1 cellular context compared by ENCODE assay signal in the genomic region with DNA sequence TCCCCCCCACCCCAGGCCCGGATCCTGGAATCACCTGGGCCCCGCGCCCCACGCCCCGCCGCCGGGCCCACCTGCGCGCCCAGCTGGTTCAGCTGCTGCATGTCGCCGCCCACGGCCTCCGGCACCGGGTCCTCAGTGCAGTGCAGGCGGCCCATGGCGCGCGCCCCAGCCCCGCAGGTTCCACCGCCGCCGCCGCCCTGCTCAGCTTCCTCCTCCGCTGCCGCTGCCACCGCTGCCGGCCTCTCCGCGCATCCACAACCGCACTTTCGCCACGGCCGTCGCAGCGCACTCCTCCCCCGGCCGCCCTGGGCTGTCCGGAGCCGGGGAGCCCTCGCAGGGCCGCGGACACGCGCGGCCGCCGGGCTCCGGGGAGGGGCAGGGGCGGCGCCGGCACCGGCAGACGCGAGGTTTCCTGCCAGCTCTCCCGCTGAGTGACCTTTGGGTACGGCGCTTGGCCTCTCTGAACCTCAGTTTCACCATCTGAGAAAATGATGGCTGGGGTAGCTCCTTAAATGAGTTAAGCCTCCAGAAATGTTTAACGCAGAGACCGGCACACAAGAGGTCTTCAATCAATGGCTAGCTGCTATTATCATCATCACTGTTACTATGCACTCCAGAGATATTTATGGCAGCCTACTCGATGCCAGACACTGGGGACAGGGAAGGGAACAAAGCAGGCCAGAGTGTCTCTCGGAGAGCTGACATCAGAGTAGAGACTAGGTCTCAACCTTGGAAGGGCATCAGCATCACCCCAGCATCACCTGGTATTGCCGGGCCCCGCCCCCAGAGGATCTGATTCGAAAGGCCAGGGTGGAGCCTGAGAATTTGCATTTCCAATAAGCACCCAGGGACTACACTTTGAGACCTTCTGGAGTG.
TF ChIP-seq lines count a peak whose summit lies in the region.

A gene (minus strand): TSS at position 231 of the 876 bp plus-strand sequence. CDS start 76 bp downstream, at position 155.

TF ChIP-seq in K562, 482 proteins besides CTCF, POLR2A, EP300 and RAD21 (continued from another document and continues in another):
- TF ChIP-seq, protein P1, sequence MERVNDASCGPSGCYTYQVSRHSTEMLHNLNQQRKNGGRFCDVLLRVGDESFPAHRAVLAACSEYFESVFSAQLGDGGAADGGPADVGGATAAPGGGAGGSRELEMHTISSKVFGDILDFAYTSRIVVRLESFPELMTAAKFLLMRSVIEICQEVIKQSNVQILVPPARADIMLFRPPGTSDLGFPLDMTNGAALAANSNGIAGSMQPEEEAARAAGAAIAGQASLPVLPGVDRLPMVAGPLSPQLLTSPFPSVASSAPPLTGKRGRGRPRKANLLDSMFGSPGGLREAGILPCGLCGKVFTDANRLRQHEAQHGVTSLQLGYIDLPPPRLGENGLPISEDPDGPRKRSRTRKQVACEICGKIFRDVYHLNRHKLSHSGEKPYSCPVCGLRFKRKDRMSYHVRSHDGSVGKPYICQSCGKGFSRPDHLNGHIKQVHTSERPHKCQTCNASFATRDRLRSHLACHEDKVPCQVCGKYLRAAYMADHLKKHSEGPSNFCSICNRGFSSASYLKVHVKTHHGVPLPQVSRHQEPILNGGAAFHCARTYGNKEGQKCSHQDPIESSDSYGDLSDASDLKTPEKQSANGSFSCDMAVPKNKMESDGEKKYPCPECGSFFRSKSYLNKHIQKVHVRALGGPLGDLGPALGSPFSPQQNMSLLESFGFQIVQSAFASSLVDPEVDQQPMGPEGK (CRISPR knock-in tag; IDR thresholded peaks at IDR 0.05; ENCODE audit: borderline replicate concordance), result no peak
- TF ChIP-seq CXXC5 (CRISPR knock-in tag; IDR thresholded peaks at IDR 0.05) (peak; percentile 85), PHF21A (IDR thresholded peaks at IDR 0.05; ENCODE audit: borderline replicate concordance, low read depth) (no peak), HNRNPK (IDR thresholded peaks at IDR 0.05; ENCODE audit: low read depth, low read length, poor library complexity, severe bottlenecking) (peak; percentile 57), HDAC1 (IDR thresholded peaks at IDR 0.05) (no peak), SMARCA4 (IDR thresholded peaks at IDR 0.05) (no peak), NR3C1 (CRISPR knock-in tag; IDR thresholded peaks at IDR 0.05) (no peak), XRCC5 (IDR thresholded peaks at IDR 0.05; ENCODE audit: low read depth, low read length) (no peak), PRMT5 (CRISPR knock-in tag; IDR thresholded peaks at IDR 0.05) (no peak), RNF2 (IDR thresholded peaks at IDR 0.05) (no peak), CCNT2 (IDR thresholded peaks at IDR 0.05; ENCODE audit: borderline replicate concordance, extremely low read depth, insufficient read length, low read depth, low read length) (peak; percentile 79), GTF2F1 (IDR thresholded peaks at IDR 0.05; ENCODE audit: low read depth, low read length) (no peak), NFYB (IDR thresholded peaks at IDR 0.05; ENCODE audit: extremely low read depth, insufficient read length) (no peak), HNRNPL (IDR thresholded peaks at IDR 0.05; ENCODE audit: low read depth, low read length) (peak; percentile 34; the same call in 1 of the 2 replicates), TRIM28 (IDR thresholded peaks at IDR 0.05) (no peak), OTX1 (CRISPR knock-in tag; IDR thresholded peaks at IDR 0.05) (no peak), RBM14 (IDR thresholded peaks at IDR 0.05; ENCODE audit: borderline replicate concordance, insufficient read depth, low read depth, low read length) (no peak), HMGN3 (IDR thresholded peaks at IDR 0.05; ENCODE audit: borderline replicate concordance, extremely low read depth, insufficient read length, low read depth, low read length) (peak; percentile 47), HSF4 (CRISPR knock-in tag; IDR thresholded peaks at IDR 0.05; ENCODE audit: borderline replicate concordance) (no peak), MCM5 (IDR thresholded peaks at IDR 0.05; ENCODE audit: low read depth) (no peak), ZNF217 (CRISPR knock-in tag; IDR thresholded peaks at IDR 0.05) (no peak), GABPB2 (CRISPR knock-in tag; conservative IDR thresholded peaks at IDR 0.05) (no peak)
- TF ChIP-seq, protein P2, sequence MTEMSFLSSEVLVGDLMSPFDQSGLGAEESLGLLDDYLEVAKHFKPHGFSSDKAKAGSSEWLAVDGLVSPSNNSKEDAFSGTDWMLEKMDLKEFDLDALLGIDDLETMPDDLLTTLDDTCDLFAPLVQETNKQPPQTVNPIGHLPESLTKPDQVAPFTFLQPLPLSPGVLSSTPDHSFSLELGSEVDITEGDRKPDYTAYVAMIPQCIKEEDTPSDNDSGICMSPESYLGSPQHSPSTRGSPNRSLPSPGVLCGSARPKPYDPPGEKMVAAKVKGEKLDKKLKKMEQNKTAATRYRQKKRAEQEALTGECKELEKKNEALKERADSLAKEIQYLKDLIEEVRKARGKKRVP (CRISPR knock-in tag; IDR thresholded peaks at IDR 0.05), result no peak
- TF ChIP-seq, protein P3, sequence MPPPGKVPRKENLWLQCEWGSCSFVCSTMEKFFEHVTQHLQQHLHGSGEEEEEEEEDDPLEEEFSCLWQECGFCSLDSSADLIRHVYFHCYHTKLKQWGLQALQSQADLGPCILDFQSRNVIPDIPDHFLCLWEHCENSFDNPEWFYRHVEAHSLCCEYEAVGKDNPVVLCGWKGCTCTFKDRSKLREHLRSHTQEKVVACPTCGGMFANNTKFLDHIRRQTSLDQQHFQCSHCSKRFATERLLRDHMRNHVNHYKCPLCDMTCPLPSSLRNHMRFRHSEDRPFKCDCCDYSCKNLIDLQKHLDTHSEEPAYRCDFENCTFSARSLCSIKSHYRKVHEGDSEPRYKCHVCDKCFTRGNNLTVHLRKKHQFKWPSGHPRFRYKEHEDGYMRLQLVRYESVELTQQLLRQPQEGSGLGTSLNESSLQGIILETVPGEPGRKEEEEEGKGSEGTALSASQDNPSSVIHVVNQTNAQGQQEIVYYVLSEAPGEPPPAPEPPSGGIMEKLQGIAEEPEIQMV (tag; conservative IDR thresholded peaks at IDR 0.05; ENCODE audit: low read depth), result no peak
- TF ChIP-seq, protein P4, sequence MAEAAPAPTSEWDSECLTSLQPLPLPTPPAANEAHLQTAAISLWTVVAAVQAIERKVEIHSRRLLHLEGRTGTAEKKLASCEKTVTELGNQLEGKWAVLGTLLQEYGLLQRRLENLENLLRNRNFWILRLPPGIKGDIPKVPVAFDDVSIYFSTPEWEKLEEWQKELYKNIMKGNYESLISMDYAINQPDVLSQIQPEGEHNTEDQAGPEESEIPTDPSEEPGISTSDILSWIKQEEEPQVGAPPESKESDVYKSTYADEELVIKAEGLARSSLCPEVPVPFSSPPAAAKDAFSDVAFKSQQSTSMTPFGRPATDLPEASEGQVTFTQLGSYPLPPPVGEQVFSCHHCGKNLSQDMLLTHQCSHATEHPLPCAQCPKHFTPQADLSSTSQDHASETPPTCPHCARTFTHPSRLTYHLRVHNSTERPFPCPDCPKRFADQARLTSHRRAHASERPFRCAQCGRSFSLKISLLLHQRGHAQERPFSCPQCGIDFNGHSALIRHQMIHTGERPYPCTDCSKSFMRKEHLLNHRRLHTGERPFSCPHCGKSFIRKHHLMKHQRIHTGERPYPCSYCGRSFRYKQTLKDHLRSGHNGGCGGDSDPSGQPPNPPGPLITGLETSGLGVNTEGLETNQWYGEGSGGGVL (CRISPR knock-in tag; IDR thresholded peaks at IDR 0.05), result no peak
- TF ChIP-seq, protein P5, sequence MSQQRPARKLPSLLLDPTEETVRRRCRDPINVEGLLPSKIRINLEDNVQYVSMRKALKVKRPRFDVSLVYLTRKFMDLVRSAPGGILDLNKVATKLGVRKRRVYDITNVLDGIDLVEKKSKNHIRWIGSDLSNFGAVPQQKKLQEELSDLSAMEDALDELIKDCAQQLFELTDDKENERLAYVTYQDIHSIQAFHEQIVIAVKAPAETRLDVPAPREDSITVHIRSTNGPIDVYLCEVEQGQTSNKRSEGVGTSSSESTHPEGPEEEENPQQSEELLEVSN (IDR thresholded peaks at IDR 0.05; ENCODE audit: borderline replicate concordance in 1 of 2, extremely low read depth in 1 of 2, insufficient read depth in 1 of 2, insufficient read length in 1 of 2, low read depth in 1 of 2, low read length in 1 of 2, poor library complexity in 1 of 2, severe bottlenecking in 1 of 2), result peak in 1 of 2 experiments; percentile 79
- TF ChIP-seq, protein P6, sequence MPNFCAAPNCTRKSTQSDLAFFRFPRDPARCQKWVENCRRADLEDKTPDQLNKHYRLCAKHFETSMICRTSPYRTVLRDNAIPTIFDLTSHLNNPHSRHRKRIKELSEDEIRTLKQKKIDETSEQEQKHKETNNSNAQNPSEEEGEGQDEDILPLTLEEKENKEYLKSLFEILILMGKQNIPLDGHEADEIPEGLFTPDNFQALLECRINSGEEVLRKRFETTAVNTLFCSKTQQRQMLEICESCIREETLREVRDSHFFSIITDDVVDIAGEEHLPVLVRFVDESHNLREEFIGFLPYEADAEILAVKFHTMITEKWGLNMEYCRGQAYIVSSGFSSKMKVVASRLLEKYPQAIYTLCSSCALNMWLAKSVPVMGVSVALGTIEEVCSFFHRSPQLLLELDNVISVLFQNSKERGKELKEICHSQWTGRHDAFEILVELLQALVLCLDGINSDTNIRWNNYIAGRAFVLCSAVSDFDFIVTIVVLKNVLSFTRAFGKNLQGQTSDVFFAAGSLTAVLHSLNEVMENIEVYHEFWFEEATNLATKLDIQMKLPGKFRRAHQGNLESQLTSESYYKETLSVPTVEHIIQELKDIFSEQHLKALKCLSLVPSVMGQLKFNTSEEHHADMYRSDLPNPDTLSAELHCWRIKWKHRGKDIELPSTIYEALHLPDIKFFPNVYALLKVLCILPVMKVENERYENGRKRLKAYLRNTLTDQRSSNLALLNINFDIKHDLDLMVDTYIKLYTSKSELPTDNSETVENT (CRISPR knock-in tag; IDR thresholded peaks at IDR 0.05), result peak; percentile 23; the same call in 1 of the 2 replicates
- TF ChIP-seq, protein P7, sequence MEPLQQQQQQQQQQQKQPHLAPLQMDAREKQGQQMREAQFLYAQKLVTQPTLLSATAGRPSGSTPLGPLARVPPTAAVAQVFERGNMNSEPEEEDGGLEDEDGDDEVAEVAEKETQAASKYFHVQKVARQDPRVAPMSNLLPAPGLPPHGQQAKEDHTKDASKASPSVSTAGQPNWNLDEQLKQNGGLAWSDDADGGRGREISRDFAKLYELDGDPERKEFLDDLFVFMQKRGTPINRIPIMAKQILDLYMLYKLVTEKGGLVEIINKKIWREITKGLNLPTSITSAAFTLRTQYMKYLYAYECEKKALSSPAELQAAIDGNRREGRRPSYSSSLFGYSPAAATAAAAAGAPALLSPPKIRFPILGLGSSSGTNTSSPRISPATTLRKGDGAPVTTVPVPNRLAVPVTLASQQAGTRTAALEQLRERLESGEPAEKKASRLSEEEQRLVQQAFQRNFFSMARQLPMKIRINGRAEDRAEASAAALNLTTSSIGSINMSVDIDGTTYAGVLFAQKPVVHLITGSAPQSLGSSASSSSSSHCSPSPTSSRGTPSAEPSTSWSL (CRISPR knock-in tag; IDR thresholded peaks at IDR 0.05; ENCODE audit: borderline replicate concordance), result no peak
- TF ChIP-seq, protein P8, sequence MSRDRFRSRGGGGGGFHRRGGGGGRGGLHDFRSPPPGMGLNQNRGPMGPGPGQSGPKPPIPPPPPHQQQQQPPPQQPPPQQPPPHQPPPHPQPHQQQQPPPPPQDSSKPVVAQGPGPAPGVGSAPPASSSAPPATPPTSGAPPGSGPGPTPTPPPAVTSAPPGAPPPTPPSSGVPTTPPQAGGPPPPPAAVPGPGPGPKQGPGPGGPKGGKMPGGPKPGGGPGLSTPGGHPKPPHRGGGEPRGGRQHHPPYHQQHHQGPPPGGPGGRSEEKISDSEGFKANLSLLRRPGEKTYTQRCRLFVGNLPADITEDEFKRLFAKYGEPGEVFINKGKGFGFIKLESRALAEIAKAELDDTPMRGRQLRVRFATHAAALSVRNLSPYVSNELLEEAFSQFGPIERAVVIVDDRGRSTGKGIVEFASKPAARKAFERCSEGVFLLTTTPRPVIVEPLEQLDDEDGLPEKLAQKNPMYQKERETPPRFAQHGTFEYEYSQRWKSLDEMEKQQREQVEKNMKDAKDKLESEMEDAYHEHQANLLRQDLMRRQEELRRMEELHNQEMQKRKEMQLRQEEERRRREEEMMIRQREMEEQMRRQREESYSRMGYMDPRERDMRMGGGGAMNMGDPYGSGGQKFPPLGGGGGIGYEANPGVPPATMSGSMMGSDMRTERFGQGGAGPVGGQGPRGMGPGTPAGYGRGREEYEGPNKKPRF (IDR thresholded peaks at IDR 0.05; ENCODE audit: low read depth, low read length), result no peak
- TF ChIP-seq, protein P9, sequence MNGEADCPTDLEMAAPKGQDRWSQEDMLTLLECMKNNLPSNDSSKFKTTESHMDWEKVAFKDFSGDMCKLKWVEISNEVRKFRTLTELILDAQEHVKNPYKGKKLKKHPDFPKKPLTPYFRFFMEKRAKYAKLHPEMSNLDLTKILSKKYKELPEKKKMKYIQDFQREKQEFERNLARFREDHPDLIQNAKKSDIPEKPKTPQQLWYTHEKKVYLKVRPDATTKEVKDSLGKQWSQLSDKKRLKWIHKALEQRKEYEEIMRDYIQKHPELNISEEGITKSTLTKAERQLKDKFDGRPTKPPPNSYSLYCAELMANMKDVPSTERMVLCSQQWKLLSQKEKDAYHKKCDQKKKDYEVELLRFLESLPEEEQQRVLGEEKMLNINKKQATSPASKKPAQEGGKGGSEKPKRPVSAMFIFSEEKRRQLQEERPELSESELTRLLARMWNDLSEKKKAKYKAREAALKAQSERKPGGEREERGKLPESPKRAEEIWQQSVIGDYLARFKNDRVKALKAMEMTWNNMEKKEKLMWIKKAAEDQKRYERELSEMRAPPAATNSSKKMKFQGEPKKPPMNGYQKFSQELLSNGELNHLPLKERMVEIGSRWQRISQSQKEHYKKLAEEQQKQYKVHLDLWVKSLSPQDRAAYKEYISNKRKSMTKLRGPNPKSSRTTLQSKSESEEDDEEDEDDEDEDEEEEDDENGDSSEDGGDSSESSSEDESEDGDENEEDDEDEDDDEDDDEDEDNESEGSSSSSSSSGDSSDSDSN (IDR thresholded peaks at IDR 0.05; ENCODE audit: borderline replicate concordance in 1 of 2, low read depth in 2 of 2, low read length in 2 of 2), result peak; percentile 90 to 96
- TF ChIP-seq, protein P10, sequence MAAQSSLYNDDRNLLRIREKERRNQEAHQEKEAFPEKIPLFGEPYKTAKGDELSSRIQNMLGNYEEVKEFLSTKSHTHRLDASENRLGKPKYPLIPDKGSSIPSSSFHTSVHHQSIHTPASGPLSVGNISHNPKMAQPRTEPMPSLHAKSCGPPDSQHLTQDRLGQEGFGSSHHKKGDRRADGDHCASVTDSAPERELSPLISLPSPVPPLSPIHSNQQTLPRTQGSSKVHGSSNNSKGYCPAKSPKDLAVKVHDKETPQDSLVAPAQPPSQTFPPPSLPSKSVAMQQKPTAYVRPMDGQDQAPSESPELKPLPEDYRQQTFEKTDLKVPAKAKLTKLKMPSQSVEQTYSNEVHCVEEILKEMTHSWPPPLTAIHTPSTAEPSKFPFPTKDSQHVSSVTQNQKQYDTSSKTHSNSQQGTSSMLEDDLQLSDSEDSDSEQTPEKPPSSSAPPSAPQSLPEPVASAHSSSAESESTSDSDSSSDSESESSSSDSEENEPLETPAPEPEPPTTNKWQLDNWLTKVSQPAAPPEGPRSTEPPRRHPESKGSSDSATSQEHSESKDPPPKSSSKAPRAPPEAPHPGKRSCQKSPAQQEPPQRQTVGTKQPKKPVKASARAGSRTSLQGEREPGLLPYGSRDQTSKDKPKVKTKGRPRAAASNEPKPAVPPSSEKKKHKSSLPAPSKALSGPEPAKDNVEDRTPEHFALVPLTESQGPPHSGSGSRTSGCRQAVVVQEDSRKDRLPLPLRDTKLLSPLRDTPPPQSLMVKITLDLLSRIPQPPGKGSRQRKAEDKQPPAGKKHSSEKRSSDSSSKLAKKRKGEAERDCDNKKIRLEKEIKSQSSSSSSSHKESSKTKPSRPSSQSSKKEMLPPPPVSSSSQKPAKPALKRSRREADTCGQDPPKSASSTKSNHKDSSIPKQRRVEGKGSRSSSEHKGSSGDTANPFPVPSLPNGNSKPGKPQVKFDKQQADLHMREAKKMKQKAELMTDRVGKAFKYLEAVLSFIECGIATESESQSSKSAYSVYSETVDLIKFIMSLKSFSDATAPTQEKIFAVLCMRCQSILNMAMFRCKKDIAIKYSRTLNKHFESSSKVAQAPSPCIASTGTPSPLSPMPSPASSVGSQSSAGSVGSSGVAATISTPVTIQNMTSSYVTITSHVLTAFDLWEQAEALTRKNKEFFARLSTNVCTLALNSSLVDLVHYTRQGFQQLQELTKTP (IDR thresholded peaks at IDR 0.05; ENCODE audit: low read depth in 1 of 2, partially characterized antibody in 2 of 2), result no peak
